ENCODE assay signal across 25 cellular contexts in genomic region chr12:6902448-6902847, GRCh38. TPM values are rescaled to one million over a fixed set of nuclear protein-coding genes. Genes with fewer than 3 reads are reported as not detected.
DNase-seq lines count a peak whose midpoint lies in the region; ATAC-seq, FAIRE-seq and TF ChIP-seq lines count a peak whose summit lies in the region.
"Had no signal": no experiment of that assay in that cellular context is flagged by ENCODE, and none has a peak within 500 bp of the region (broad histone marks: within the 10 kb centered on the region; RNA-seq: fewer than 3 reads in every experiment).

No MANE protein-coding gene starts in this region.

- peaks cover 5% of the 10 kb centered on the region for H3K4me1 Mint-ChIP-seq in activated naive CD4-positive, alpha-beta T cell treated with anti-CD3 and anti-CD28 coated beads for 36 hours (ENCODE audit: low read depth)
- H3K4me1 Mint-ChIP-seq: GM23338 had no signal

- H3K23me2 ChIP-seq in H1 (ENCODE audit: low read depth, low read length): peaks cover 3% of the 10 kb centered on the region; the same call in 1 of the 2 replicates

- H4K91ac ChIP-seq in H1 (replicated peaks; ENCODE audit: insufficient read length, low read length): no peak overlapping the region

- H3K36me3 ChIP-seq in WERI-Rb-1: no peaks in the 10 kb centered on the region
- H3K36me3 ChIP-seq in H1 (ENCODE audit: control insufficient read depth in 2 of 4, insufficient read depth in 4 of 4, low read length in 3 of 4): no peaks in the 10 kb centered on the region
- H3K36me3 ChIP-seq in sigmoid colon: peaks cover 0 to 15% (median 0%) of the 10 kb centered on the region in 4 donors
- no peaks in the 10 kb centered on the region for H3K36me3 ChIP-seq in adrenal gland (replicated peaks in 1 of 2)
- H3K36me3 ChIP-seq: HAP-1, SJCRH30 had no signal

- CTCF ChIA-PET in H1 (lab: Charles Lee; ENCODE audit: partially characterized antibody): interaction anchor here (0.9 to 13.0 kb wide), 8 partner anchors 10 to 206 kb away, joined by 3 to 74 read pairs (median 4); partner anchors contain the start of genes ENO2 and SPSB2
- CTCF ChIA-PET in activated naive CD4-positive, alpha-beta T cell treated with anti-CD3 and anti-CD28 coated beads for 36 hours (lab: Charles Lee): interaction anchor here (1.0 to 1.5 kb wide), 4 partner anchors 11 to 33 kb away, joined by 3 to 4 read pairs (median 3); partner anchors contain the start of gene SPSB2

- no peak for ATAC-seq in GM19351 (IDR thresholded peaks at IDR 0.05; ENCODE audit: unreplicated experiment)
- ATAC-seq: GM12878, GM23338, PC-3, SK-N-SH treated with all-trans-retinoic acid at 6 μM for 48 hours had no signal

- H2BK20ac ChIP-seq in H1 (ENCODE audit: low read length): no peak overlapping the region

- H3K18ac ChIP-seq in H1 (ENCODE audit: extremely low read depth, low read length): no peak overlapping the region

- H3K4ac ChIP-seq in H1 (replicated peaks; ENCODE audit: insufficient read length, low read depth, low read length): no peak overlapping the region

- H2BK120ac ChIP-seq in H1 (replicated peaks; ENCODE audit: low read depth, low read length): no peak overlapping the region

- no peaks in the 10 kb centered on the region for H3K27me3 ChIP-seq in WERI-Rb-1 (ENCODE audit: insufficient read depth, low read depth, severe bottlenecking)
- H3K27me3 ChIP-seq in H1 (replicated peaks in 1 of 4; ENCODE audit: control insufficient read depth in 3 of 4, extremely low read depth in 1 of 4, insufficient read depth in 3 of 4, low read length in 3 of 4): peaks cover 0 to 4% (median 0%) of the 10 kb centered on the region in 4 experiments; a peak in 4 of 7 replicates
- H3K27me3 ChIP-seq in sigmoid colon: no peaks in the 10 kb centered on the region
- H3K27me3 ChIP-seq in adrenal gland: no peaks in the 10 kb centered on the region
- H3K27me3 ChIP-seq: SJCRH30 had no signal

- FAIRE-seq in H1 (lab: Jason Lieb, UNC): no peak
- FAIRE-seq: GM12878 had no signal

- H2BK15ac ChIP-seq in H1 (ENCODE audit: low read length): no peak overlapping the region

- POLR2A ChIA-PET in H1 (lab: Charles Lee; ENCODE audit: partially characterized antibody): interaction anchor here (3.4 to 39.6 kb wide), 4 partner anchors 10 to 40 kb away, joined by 22 to 1027 read pairs (median 246); partner anchors contain the start of genes ATN1, C12orf57, PTPN6 and RNU7-1

- H4K20me1 ChIP-seq in H1 (replicated peaks in 1 of 2; ENCODE audit: control insufficient read depth in 1 of 2, insufficient read depth in 2 of 2, low read length in 2 of 2): no peaks in the 10 kb centered on the region

- TF ChIP-seq POLR2A in H1 (IDR thresholded peaks at IDR 0.05; ENCODE audit: control extremely low read depth in 1 of 2, low read depth in 2 of 2, low read length in 2 of 2): no peak
- no peak for TF ChIP-seq POLR2A in sigmoid colon (IDR thresholded peaks at IDR 0.05)
- TF ChIP-seq POLR2A in adrenal gland (IDR thresholded peaks at IDR 0.05): no peak

- H3K4me2 ChIP-seq in H1 (ENCODE audit: insufficient read depth in 1 of 2, low read depth in 2 of 2, low read length in 2 of 2): no peak overlapping the region
- H3K4me2 ChIP-seq: GM23338 had no signal

- intact Hi-C loops in sigmoid colon (cut with DNase I): no loop called here
- intact Hi-C loops in activated naive CD4-positive, alpha-beta T cell treated with anti-CD3 and anti-CD28 coated beads for 36 hours (cut with micrococcal nuclease): no loop called here
- intact Hi-C loops in adrenal gland (cut with DNase I): no loop called here

- TF ChIP-seq CTCF in WERI-Rb-1 (IDR thresholded peaks at IDR 0.05; ENCODE audit: low read depth, low read length) (no peak), H1 (IDR thresholded peaks at IDR 0.05; ENCODE audit: control extremely low read depth in 1 of 3, insufficient read depth in 1 of 3, low read depth in 1 of 3, low read length in 3 of 3) (no peak), sigmoid colon (IDR thresholded peaks at IDR 0.05) (no peak), adrenal gland (IDR thresholded peaks at IDR 0.05) (no peak)

- no peaks in the 10 kb centered on the region for H3K9me3 ChIP-seq in WERI-Rb-1 (ENCODE audit: severe bottlenecking)
- no peaks in the 10 kb centered on the region for H3K9me3 ChIP-seq in H1 (ENCODE audit: insufficient read depth in 2 of 2, low read depth in 1 of 2, low read length in 1 of 2)
- no peaks in the 10 kb centered on the region for H3K9me3 ChIP-seq in sigmoid colon
- no peaks in the 10 kb centered on the region for H3K9me3 ChIP-seq in adrenal gland (replicated peaks in 1 of 3)
- H3K9me3 ChIP-seq: HAP-1, SJCRH30 had no signal

- no peaks in the 10 kb centered on the region for H3K27me3 Mint-ChIP-seq in activated naive CD4-positive, alpha-beta T cell treated with anti-CD3 and anti-CD28 coated beads for 36 hours (ENCODE audit: low read depth)
- H3K27me3 Mint-ChIP-seq: CD4-positive, alpha-beta memory T cell had no signal

- peak overlapping the region; percentile 78; the same call in 1 of the 2 replicates for H2BK12ac ChIP-seq in H1 (ENCODE audit: low read depth, low read length)

- no peak overlapping the region for H4K8ac ChIP-seq in H1 (ENCODE audit: extremely low read depth, insufficient read depth, low read length)

- TF ChIP-seq RAD21 in H1 (IDR thresholded peaks at IDR 0.05 in 1 of 2, conservative IDR thresholded peaks at IDR 0.05 in 1 of 2; ENCODE audit: low read depth in 2 of 2, low read length in 2 of 2): no peak

- 84% methylated on average over 4 of the region's 4 CpGs; no CpG with 5 or more reads in 1 of the 2 experiments for WGBS in H1 (ENCODE audit: extremely low coverage in 1 of 2, insufficient coverage in 1 of 2, insufficient read length in 1 of 2, insufficient replicate concordance in 2 of 2, low coverage in 1 of 2, low lambda C conversion rate in 2 of 2, missing lambda C conversion rate in 1 of 2), 2 experiments
- WGBS in sigmoid colon, 2 donors: 23 to 65% methylated on average over 4 of the region's 4 CpGs
- 71 to 87% (median 83%) methylated on average over 4 of the region's 4 CpGs for WGBS in adrenal gland, 4 donors

- H3K14ac ChIP-seq in H1 (ENCODE audit: insufficient read length): no peak overlapping the region

- no peak overlapping the region for H2BK5ac ChIP-seq in H1 (ENCODE audit: low read depth, low read length)

- H3K23ac ChIP-seq in H1 (ENCODE audit: insufficient read length): no peak overlapping the region

- H3K27ac Mint-ChIP-seq in activated naive CD4-positive, alpha-beta T cell treated with anti-CD3 and anti-CD28 coated beads for 36 hours: no peak overlapping the region
- H3K27ac Mint-ChIP-seq: GM23338, HFFc6 had no signal

- no peak overlapping the region for H4K5ac ChIP-seq in H1 (ENCODE audit: insufficient read length, low read depth, low read length)

- H3K56ac ChIP-seq in H1 (replicated peaks; ENCODE audit: insufficient read length, low read depth, low read length): no peak overlapping the region

- no peaks in the 10 kb centered on the region for H3K79me1 ChIP-seq in H1 (ENCODE audit: low read depth, low read length)

- no peaks in the 10 kb centered on the region for H3K9me3 Mint-ChIP-seq in activated naive CD4-positive, alpha-beta T cell treated with anti-CD3 and anti-CD28 coated beads for 36 hours
- H3K9me3 Mint-ChIP-seq: CD4-positive, alpha-beta memory T cell; GM23338; HFFc6 had no signal

- H3K27ac ChIP-seq in WERI-Rb-1 (peak overlapping the region; percentile 65), H1 (ENCODE audit: low read depth, low read length) (no peak overlapping the region), sigmoid colon (no peak overlapping the region), adrenal gland (no peak overlapping the region)
- H3K27ac ChIP-seq: SJCRH30 had no signal

- peaks cover 3 to 12% (median 11%) of the 10 kb centered on the region in 4 experiments; a peak in 5 of 7 replicates for H3K4me1 ChIP-seq in H1 (replicated peaks in 1 of 4; ENCODE audit: control insufficient read depth in 3 of 4, insufficient read depth in 4 of 4, low read length in 3 of 4)
- peaks cover 0 to 14% (median 11%) of the 10 kb centered on the region in 4 donors for H3K4me1 ChIP-seq in sigmoid colon
- peaks cover 5 to 12% of the 10 kb centered on the region in 2 donors for H3K4me1 ChIP-seq in adrenal gland (replicated peaks in 1 of 2)

- H2AFZ ChIP-seq in H1 (ENCODE audit: low read length): no peak overlapping the region
- H2AFZ ChIP-seq: GM23338 had no signal

- DNase-seq in G401 (ENCODE audit: low spot score) (peak; percentile 77), WERI-Rb-1 (peak; percentile 42), H1 (ENCODE audit: low read depth in 1 of 2, low spot score in 2 of 2) (no peak), sigmoid colon (peak; percentile 0), adrenal gland (no peak)
- no peak for DNase-seq in activated naive CD4-positive, alpha-beta T cell treated with anti-CD3 and anti-CD28 coated beads for 36 hours
- DNase-seq: CD4-positive, alpha-beta memory T cell; COR-L47; GDM1; HFFc6; KBM-7; MV-4-11; NCI-H1105; NCI-H1436 treated with DMSO at 0.1 percent for 48 hours; NCI-H187 treated with DMSO at 0.1 percent for 48 hours; NCI-H524; NCI-H748 treated with DMSO at 0.1 percent for 48 hours; NK-92 treated with Interleukin-12 subunit alpha and Interleukin-12 subunit beta, amount 100 ng/mL, for 24 hours; PC-3; SJCRH30 had no signal

- no peaks in the 10 kb centered on the region for H3K36me3 Mint-ChIP-seq in activated naive CD4-positive, alpha-beta T cell treated with anti-CD3 and anti-CD28 coated beads for 36 hours (ENCODE audit: low read depth)
- H3K36me3 Mint-ChIP-seq: CD4-positive, alpha-beta memory T cell had no signal

- H3K79me2 ChIP-seq in H1 (ENCODE audit: control insufficient read depth in 1 of 2, insufficient read depth in 2 of 2, low read length in 2 of 2): no peaks in the 10 kb centered on the region

- TF ChIP-seq EP300 in H1 (IDR thresholded peaks at IDR 0.05; ENCODE audit: borderline replicate concordance in 1 of 2, low read depth in 2 of 2, low read length in 2 of 2): no peak
- TF ChIP-seq EP300 in sigmoid colon (IDR thresholded peaks at IDR 0.05): no peak

- no peak overlapping the region for H3K9ac ChIP-seq in H1 (replicated peaks in 1 of 4; ENCODE audit: extremely low read depth in 1 of 4, low read depth in 3 of 4, low read length in 3 of 4)

- H3K4me3 Mint-ChIP-seq in activated naive CD4-positive, alpha-beta T cell treated with anti-CD3 and anti-CD28 coated beads for 36 hours: no peak overlapping the region
- H3K4me3 Mint-ChIP-seq: CD4-positive, alpha-beta memory T cell; GM23338; HFFc6 had no signal

- in situ Hi-C loops in G401 (cut with HindIII; ENCODE audit: low sequenced_read_pairs): no loop called here

- no peak overlapping the region; the same call in 1 of the 2 replicates for H2AK5ac ChIP-seq in H1 (ENCODE audit: low read depth, low read length)

- H3K4me3 ChIP-seq in WERI-Rb-1 (ENCODE audit: low read depth, low read length) (no peak overlapping the region), H1 (ENCODE audit: extremely low read depth in 1 of 4, insufficient read depth in 2 of 4, low read depth in 3 of 4, low read length in 4 of 4) (no peak overlapping the region), sigmoid colon (no peak overlapping the region), adrenal gland (no peak overlapping the region)
- H3K4me3 ChIP-seq: GM12878, GM23338, HAP-1, SJCRH30 had no signal

RNA-seq across cellular contexts. Expression of gene LRRC23, which starts 2.2 kb away (rescaled TPM):
- 7.0 and 16.1 TPM in 2 replicates for total RNA-seq in G401 (2014; rRNA removed; shearing (Covaris generic))
- total RNA-seq in H1 (2021; fragmentation: NEBNext Ultra II Directional; extraction: Animal tissue kit (Norgen Biotek cat#: 25700)): 2.5 and 2.9 TPM in 2 replicates
- polyA plus RNA-seq in H1 (2011; rRNA removed) (3.5 and 3.6 TPM in 2 replicates), sigmoid colon (10 to 100 TPM in 1 of 3 donors, 1 to 10 TPM in 2; 5.3 to 11.4 (median 5.5) TPM), adrenal gland (10 to 100 TPM; 11.0 to 29.0 (median 13.8) TPM)
- polyA plus RNA-seq in H1 (2011; cell fraction: cytosol; rRNA removed): 5.4 TPM
- 3.6 TPM for polyA plus RNA-seq in H1 (2011; cell fraction: nucleus; rRNA removed)
- 3.1 to 4.6 TPM (median 3.5 TPM) in 4 replicates for polyA plus RNA-seq in H1 (2012, experiment 1 of 2)
- 2.3 TPM for polyA plus RNA-seq in H1 (2012, experiment 2 of 2)
- 1.9 TPM for polyA plus RNA-seq in H1 (2013, experiment 1 of 2)
- polyA plus RNA-seq in H1 (2013, experiment 2 of 2): 1.9 TPM
- polyA minus RNA-seq in H1 (2011; rRNA and poly(A)+ RNA removed): 2.6 and 4.4 TPM in 2 replicates
- polyA minus RNA-seq in H1 (2011; cell fraction: cytosol; rRNA and poly(A)+ RNA removed): 2.6 TPM
- polyA minus RNA-seq in H1 (2011; cell fraction: nucleus; rRNA and poly(A)+ RNA removed): 2.8 TPM
- total RNA-seq in sigmoid colon (10 to 100 TPM; 12.2 to 21.0 (median 13.5) TPM), adrenal gland (10 to 100 TPM in 5 of 8 donors, 1 to 10 TPM in 3; 6.9 to 18.6 (median 13.2) TPM)
- 1 to 10 TPM; 6.3 to 6.4 TPM for total RNA-seq in activated naive CD4-positive, alpha-beta T cell treated with anti-CD3 and anti-CD28 coated beads for 36 hours

RNA-seq across cellular contexts. Expression of gene ENO2, which starts 11.9 kb away (rescaled TPM):
- 3.3 and 13.2 TPM in 2 replicates for total RNA-seq in G401 (2014; rRNA removed; shearing (Covaris generic))
- 90.9 and 92.4 TPM in 2 replicates for total RNA-seq in H1 (2021; fragmentation: NEBNext Ultra II Directional; extraction: Animal tissue kit (Norgen Biotek cat#: 25700))
- polyA plus RNA-seq in H1 (2011; rRNA removed): 102 and 126 TPM in 2 replicates
- polyA plus RNA-seq in H1 (2011; cell fraction: cytosol; rRNA removed): 137 TPM
- 300 TPM for polyA plus RNA-seq in H1 (2011; cell fraction: nucleus; rRNA removed)
- polyA plus RNA-seq in H1 (2012, experiment 1 of 2): 110 to 167 TPM (median 137 TPM) in 4 replicates
- 110 TPM for polyA plus RNA-seq in H1 (2012, experiment 2 of 2)
- polyA plus RNA-seq in H1 (2013, experiment 1 of 2): 47.4 TPM
- 42.8 TPM for polyA plus RNA-seq in H1 (2013, experiment 2 of 2)
- 82.7 and 92.1 TPM in 2 replicates for polyA minus RNA-seq in H1 (2011; rRNA and poly(A)+ RNA removed)
- 37.7 TPM for polyA minus RNA-seq in H1 (2011; cell fraction: cytosol; rRNA and poly(A)+ RNA removed)
- 66.1 TPM for polyA minus RNA-seq in H1 (2011; cell fraction: nucleus; rRNA and poly(A)+ RNA removed)
- total RNA-seq in sigmoid colon: 10 to 100 TPM; 26.3 to 37.5 (median 35.0) TPM
- polyA plus RNA-seq in sigmoid colon: 10 to 100 TPM in 1 of 3 donors, 1 to 10 TPM in 2; 1.8 to 15.6 (median 3.0) TPM
- 100 to 1,000 TPM; 128 to 131 TPM for total RNA-seq in activated naive CD4-positive, alpha-beta T cell treated with anti-CD3 and anti-CD28 coated beads for 36 hours
- total RNA-seq in adrenal gland: 10 to 100 TPM in 7 of 8 donors, 1 to 10 TPM in 1; 8.0 to 53.6 (median 35.1) TPM
- polyA plus RNA-seq in adrenal gland: 100 to 1,000 TPM in 1 of 3 donors, 10 to 100 TPM in 2; 29.5 to 113 (median 42.3) TPM

RNA-seq across cellular contexts. Expression of gene ATN1, which starts 25.3 kb away (rescaled TPM):
- total RNA-seq in G401 (2014; rRNA removed; shearing (Covaris generic)): 2.2 and 6.2 TPM in 2 replicates
- 69.6 and 73.4 TPM in 2 replicates for total RNA-seq in H1 (2021; fragmentation: NEBNext Ultra II Directional; extraction: Animal tissue kit (Norgen Biotek cat#: 25700))
- polyA plus RNA-seq in H1 (2011; rRNA removed): 20.6 and 43.0 TPM in 2 replicates
- 13.5 TPM for polyA plus RNA-seq in H1 (2011; cell fraction: cytosol; rRNA removed)
- polyA plus RNA-seq in H1 (2011; cell fraction: nucleus; rRNA removed): 178 TPM
- polyA plus RNA-seq in H1 (2012, experiment 1 of 2): 61.7 to 82.1 TPM (median 77.4 TPM) in 4 replicates
- polyA plus RNA-seq in H1 (2012, experiment 2 of 2): 48.0 TPM
- 51.3 TPM for polyA plus RNA-seq in H1 (2013, experiment 1 of 2)
- polyA plus RNA-seq in H1 (2013, experiment 2 of 2): 48.3 TPM
- 11.4 and 14.0 TPM in 2 replicates for polyA minus RNA-seq in H1 (2011; rRNA and poly(A)+ RNA removed)
- polyA minus RNA-seq in H1 (2011; cell fraction: cytosol; rRNA and poly(A)+ RNA removed): 37.6 TPM
- 42.3 TPM for polyA minus RNA-seq in H1 (2011; cell fraction: nucleus; rRNA and poly(A)+ RNA removed)
- total RNA-seq in sigmoid colon: 100 to 1,000 TPM in 1 of 4 donors, 10 to 100 TPM in 3; 46.4 to 138 (median 60.3) TPM
- polyA plus RNA-seq in sigmoid colon: 10 to 100 TPM; 30.1 to 78.8 (median 33.0) TPM
- total RNA-seq in activated naive CD4-positive, alpha-beta T cell treated with anti-CD3 and anti-CD28 coated beads for 36 hours: 10 to 100 TPM; 20.1 to 22.2 TPM
- total RNA-seq in adrenal gland: 100 to 1,000 TPM in 4 of 8 donors, 10 to 100 TPM in 4; 51.0 to 263 (median 110) TPM
- 100 to 1,000 TPM in 2 of 3 donors, 10 to 100 TPM in 1; 57.4 to 482 (median 258) TPM for polyA plus RNA-seq in adrenal gland

RNA-seq across cellular contexts. Expression of gene SPSB2, which starts 29.3 kb away (rescaled TPM):
- total RNA-seq in G401 (2014; rRNA removed; shearing (Covaris generic)): 30.6 and 38.3 TPM in 2 replicates
- total RNA-seq in H1 (2021; fragmentation: NEBNext Ultra II Directional; extraction: Animal tissue kit (Norgen Biotek cat#: 25700)): 13.0 and 13.9 TPM in 2 replicates
- polyA plus RNA-seq in H1 (2011; rRNA removed): 23.2 and 31.6 TPM in 2 replicates
- 24.2 TPM for polyA plus RNA-seq in H1 (2011; cell fraction: cytosol; rRNA removed)
- 22.2 TPM for polyA plus RNA-seq in H1 (2011; cell fraction: nucleus; rRNA removed)
- polyA plus RNA-seq in H1 (2012, experiment 1 of 2): 9.9 to 18.8 TPM (median 17.2 TPM) in 4 replicates
- polyA plus RNA-seq in H1 (2012, experiment 2 of 2): 15.5 TPM
- polyA plus RNA-seq in H1 (2013, experiment 1 of 2): 7.8 TPM
- 7.7 TPM for polyA plus RNA-seq in H1 (2013, experiment 2 of 2)
- polyA minus RNA-seq in H1 (2011; rRNA and poly(A)+ RNA removed): 4.0 and 5.7 TPM in 2 replicates
- 7.4 TPM for polyA minus RNA-seq in H1 (2011; cell fraction: cytosol; rRNA and poly(A)+ RNA removed)
- 9.1 TPM for polyA minus RNA-seq in H1 (2011; cell fraction: nucleus; rRNA and poly(A)+ RNA removed)
- 10 to 100 TPM in 1 of 4 donors, 1 to 10 TPM in 3; 4.6 to 10.5 (median 8.2) TPM for total RNA-seq in sigmoid colon
- 10 to 100 TPM; 13.4 to 17.4 (median 13.5) TPM for polyA plus RNA-seq in sigmoid colon
- total RNA-seq in activated naive CD4-positive, alpha-beta T cell treated with anti-CD3 and anti-CD28 coated beads for 36 hours: 1 to 10 TPM; 2.6 to 2.8 TPM
- total RNA-seq in adrenal gland: 10 to 100 TPM in 7 of 8 donors, 1 to 10 TPM in 1; 3.3 to 24.5 (median 14.9) TPM
- 10 to 100 TPM in 2 of 3 donors, 1 to 10 TPM in 1; 2.5 to 19.5 (median 19.5) TPM for polyA plus RNA-seq in adrenal gland

RNA-seq across cellular contexts. Expression of gene TPI1, which starts 35.1 kb away (rescaled TPM):
- total RNA-seq in G401 (2014; rRNA removed; shearing (Covaris generic)): 1,506 and 1,683 TPM in 2 replicates
- total RNA-seq in H1 (2021; fragmentation: NEBNext Ultra II Directional; extraction: Animal tissue kit (Norgen Biotek cat#: 25700)): 902 and 910 TPM in 2 replicates
- polyA plus RNA-seq in H1 (2011; rRNA removed) (2,591 and 3,018 TPM in 2 replicates), sigmoid colon (100 to 1,000 TPM; 808 to 994 (median 968) TPM), adrenal gland (1,000 to 10,000 TPM in 1 of 3 donors, 100 to 1,000 TPM in 2; 241 to 2,322 (median 444) TPM)
- 1,965 TPM for polyA plus RNA-seq in H1 (2011; cell fraction: cytosol; rRNA removed)
- polyA plus RNA-seq in H1 (2011; cell fraction: nucleus; rRNA removed): 2,364 TPM
- polyA plus RNA-seq in H1 (2012, experiment 1 of 2): 941 to 1,281 TPM (median 1,168 TPM) in 4 replicates
- 1,637 TPM for polyA plus RNA-seq in H1 (2012, experiment 2 of 2)
- 844 TPM for polyA plus RNA-seq in H1 (2013, experiment 1 of 2)
- 780 TPM for polyA plus RNA-seq in H1 (2013, experiment 2 of 2)
- polyA minus RNA-seq in H1 (2011; rRNA and poly(A)+ RNA removed): 2,114 and 2,462 TPM in 2 replicates
- 467 TPM for polyA minus RNA-seq in H1 (2011; cell fraction: cytosol; rRNA and poly(A)+ RNA removed)
- 555 TPM for polyA minus RNA-seq in H1 (2011; cell fraction: nucleus; rRNA and poly(A)+ RNA removed)
- total RNA-seq in sigmoid colon (100 to 1,000 TPM; 194 to 345 (median 299) TPM), adrenal gland (100 to 1,000 TPM; 555 to 929 (median 783) TPM)
- total RNA-seq in activated naive CD4-positive, alpha-beta T cell treated with anti-CD3 and anti-CD28 coated beads for 36 hours: 1,000 to 10,000 TPM; 1,222 to 1,282 TPM

Comparison
In these comparisons a context has a peak if more than half of its experiments do, and no peak if none do; other contexts are left out.
1. DNase-seq: peak in G401 (single experiment), WERI-Rb-1 (single experiment) and sigmoid colon (single experiment); none in H1 (0 of 2), activated naive CD4-positive, alpha-beta T cell treated with anti-CD3 and anti-CD28 coated beads for 36 hours (single experiment) and adrenal gland (0 of 7).